In genomic region chr13:47869780-47870179, GRCh38 we compare ENCODE assay signal across 29 cellular contexts.
"Had no signal": no experiment of that assay in that cellular context is flagged by ENCODE, and none has a peak within 500 bp of the region (broad histone marks: within the 10 kb centered on the region; RNA-seq: fewer than 3 reads in every experiment).

No MANE protein-coding gene starts in this region.

- H3K27me3 Mint-ChIP-seq: activated CD4-positive, alpha-beta memory T cell treated with anti-CD3 and anti-CD28 coated beads for 36 hours; activated naive CD8-positive, alpha-beta T cell treated with anti-CD3 and anti-CD28 coated beads for 36 hours; naive B cell had no signal

- ATAC-seq: heart right ventricle, psoas muscle, right cardiac atrium had no signal

- H3K4me3 Mint-ChIP-seq: activated CD4-positive, alpha-beta memory T cell treated with anti-CD3 and anti-CD28 coated beads for 36 hours; activated CD4-positive, alpha-beta T cell treated with anti-CD3 and anti-CD28 coated beads, Interleukin-2, amount 10 ng/mL, durations not matched to agents 24 days and 14 days; activated naive CD4-positive, alpha-beta T cell treated with anti-CD3 and anti-CD28 coated beads for 36 hours; activated naive CD8-positive, alpha-beta T cell treated with anti-CD3 and anti-CD28 coated beads for 36 hours; activated T-helper 1 cell treated with anti-CD3 and anti-CD28 coated beads, Interleukin-12 subunit alpha, Interleukin-12 subunit beta, Interleukin-2, Interleukin-4 antibody, amounts not matched to agents 30 ng/mL and 10 ng/mL and 1 ng/mL, durations not matched to agents 14 hours and 24 hours and 36 hours; brain; naive B cell; T-helper 1 cell treated with Interleukin-12 subunit alpha and Interleukin-12 subunit beta and Interleukin-4 antibody, amounts not matched to agents 30 μg/mL and 1 μg/mL, for 36 hours had no signal

- H3K27ac ChIP-seq: adrenal gland, ascending aorta, coronary artery, dorsolateral prefrontal cortex, heart right ventricle, left ventricle myocardium inferior, parathyroid adenoma, psoas muscle, spleen, tibial nerve had no signal

- DNase-seq: activated CD4-positive, alpha-beta memory T cell treated with anti-CD3 and anti-CD28 coated beads for 36 hours; activated CD4-positive, alpha-beta T cell treated with anti-CD3 and anti-CD28 coated beads, Interleukin-2, amount 10 ng/mL, durations not matched to agents 24 days and 14 days; activated CD4-positive, CD25-positive, alpha-beta regulatory T cell treated with anti-CD3 and anti-CD28 coated beads, Interleukin-2, amount 50 U/mL, for 72 hours; activated CD8-positive, alpha-beta memory T cell treated with anti-CD3 and anti-CD28 coated beads, Interleukin-2, amount 50 U/mL, for 4 hours; activated effector memory CD4-positive, alpha-beta T cell treated with anti-CD3 and anti-CD28 coated beads, Interleukin-2, amount 50 U/mL, for 16 hours; activated naive CD4-positive, alpha-beta T cell treated with anti-CD3 and anti-CD28 coated beads for 36 hours; activated naive CD8-positive, alpha-beta T cell treated with anti-CD3 and anti-CD28 coated beads for 36 hours; activated T-cell treated with anti-CD3 and anti-CD28 coated beads, Interleukin-2, amount 50 U/mL, for 1 hour; adrenal gland; dorsolateral prefrontal cortex; effector memory CD4-positive, alpha-beta T cell; foreskin fibroblast; heart right ventricle; left ventricle myocardium inferior; naive B cell; nucleus accumbens; psoas muscle; right cardiac atrium; spleen; stimulated activated CD4-positive, alpha-beta T cell treated with anti-CD3 and anti-CD28 coated beads, Interleukin-2, amount 100 ng/mL, for 48 hours; stimulated activated naive CD4-positive, alpha-beta T cell treated with Interleukin-2 at 50 U/mL for 16 hours; T-helper 9 cell had no signal

- H3K4me1 Mint-ChIP-seq: activated CD4-positive, alpha-beta T cell treated with anti-CD3 and anti-CD28 coated beads, Interleukin-2, amount 10 ng/mL, durations not matched to agents 24 days and 14 days; brain had no signal

- H3K36me3 Mint-ChIP-seq: brain had no signal

- H3K4me3 ChIP-seq: adrenal gland, ascending aorta, coronary artery, dorsolateral prefrontal cortex, heart right ventricle, left ventricle myocardium inferior, psoas muscle, spleen, tibial nerve had no signal

- H3K27ac Mint-ChIP-seq: activated CD4-positive, alpha-beta memory T cell treated with anti-CD3 and anti-CD28 coated beads for 36 hours; activated CD4-positive, alpha-beta T cell treated with anti-CD3 and anti-CD28 coated beads, Interleukin-2, amount 10 ng/mL, durations not matched to agents 24 days and 14 days; activated naive CD4-positive, alpha-beta T cell treated with anti-CD3 and anti-CD28 coated beads for 36 hours; activated naive CD8-positive, alpha-beta T cell treated with anti-CD3 and anti-CD28 coated beads for 36 hours; activated T-helper 1 cell treated with anti-CD3 and anti-CD28 coated beads, Interleukin-12 subunit alpha, Interleukin-12 subunit beta, Interleukin-2, Interleukin-4 antibody, amounts not matched to agents 30 ng/mL and 10 ng/mL and 1 ng/mL, durations not matched to agents 14 hours and 24 hours and 36 hours; brain; naive B cell; T-helper 1 cell treated with Interleukin-12 subunit alpha and Interleukin-12 subunit beta and Interleukin-4 antibody, amounts not matched to agents 30 μg/mL and 1 μg/mL, for 36 hours had no signal
